In the genomic region with DNA sequence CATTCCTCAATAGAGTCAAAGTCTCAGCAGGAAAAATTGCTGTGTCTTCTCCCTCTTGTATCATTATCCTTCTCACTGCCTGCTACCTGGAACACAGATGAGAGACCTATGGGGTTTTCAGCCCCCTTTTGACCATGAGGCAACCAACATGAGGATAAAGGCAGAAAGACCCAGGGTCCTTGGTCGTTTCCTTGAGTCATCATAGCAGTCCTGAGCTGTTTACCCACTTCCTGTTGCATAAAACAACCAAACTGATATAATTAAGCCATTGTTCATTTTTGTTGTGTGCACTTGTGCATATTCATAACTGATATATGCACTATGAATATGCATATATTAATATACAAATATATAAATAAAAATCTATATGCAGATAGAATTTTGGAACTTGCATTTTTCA, we compare ENCODE assay signal across 28 cellular contexts.
A peak's percentile ranks its signal among the peaks of the same experiment; 100 is the strongest.
DNase-seq lines count a peak whose midpoint lies in the region; ATAC-seq and TF ChIP-seq lines count a peak whose summit lies in the region.
"Had no signal": no experiment of that assay in that cellular context is flagged by ENCODE, and none has a peak within 500 bp of the region (broad histone marks: within the 10 kb centered on the region; RNA-seq: fewer than 3 reads in every experiment).

No MANE protein-coding gene starts in this region.

- intact Hi-C loops in esophagus muscularis mucosa (cut with DNase I): no loop called here

- H3K27me3 ChIP-seq in esophagus muscularis mucosa: peaks cover 0 to 3% (median 0%) of the 10 kb centered on the region in 4 donors
- H3K27me3 ChIP-seq: ascending aorta, esophagus squamous epithelium, gastrocnemius medialis had no signal

- WGBS in esophagus muscularis mucosa: 45% methylated on average over 1 of the region's 1 CpG

- H3K36me3 ChIP-seq in esophagus muscularis mucosa: no peaks in the 10 kb centered on the region
- H3K36me3 ChIP-seq: ascending aorta, esophagus squamous epithelium, gastrocnemius medialis, HAP-1 had no signal

- H3K27ac ChIP-seq in esophagus muscularis mucosa (replicated peaks in 1 of 4): no peak overlapping the region
- H3K27ac ChIP-seq: ascending aorta, esophagus squamous epithelium, gastrocnemius medialis had no signal

- TF ChIP-seq POLR2A in NB4 (IDR thresholded peaks at IDR 0.05; ENCODE audit: extremely low read depth, insufficient read length) (no peak), esophagus muscularis mucosa (IDR thresholded peaks at IDR 0.05; ENCODE audit: low read depth) (no peak)

- no peaks in the 10 kb centered on the region for H3K9me3 ChIP-seq in esophagus muscularis mucosa
- H3K9me3 ChIP-seq: ascending aorta, esophagus squamous epithelium, gastrocnemius medialis, HAP-1 had no signal

- ATAC-seq in GM18502 (IDR thresholded peaks at IDR 0.05; ENCODE audit: poor library complexity, unreplicated experiment) (peak; percentile 42), GM19452 (IDR thresholded peaks at IDR 0.05; ENCODE audit: unreplicated experiment) (peak; percentile 53), HG03175 (IDR thresholded peaks at IDR 0.05; ENCODE audit: unreplicated experiment) (peak; percentile 39)
- ATAC-seq: activated CD4-positive, CD25-positive, alpha-beta regulatory T cell treated with anti-CD3 and anti-CD28 coated beads, Interleukin-2, amount 50 U/mL, for 24 hours; gastrocnemius medialis; naive thymus-derived CD8-positive, alpha-beta T cell; Panc1; T-cell had no signal

- H3K4me3 ChIP-seq in NB4 (ENCODE audit: low read depth, low read length): peak overlapping the region; percentile 41
- H3K4me3 ChIP-seq in esophagus muscularis mucosa: no peak overlapping the region
- H3K4me3 ChIP-seq: ascending aorta, esophagus squamous epithelium, gastrocnemius medialis, HAP-1 had no signal

- H3K4me1 ChIP-seq in esophagus muscularis mucosa: no peaks in the 10 kb centered on the region
- H3K4me1 ChIP-seq: ascending aorta, esophagus squamous epithelium, gastrocnemius medialis, HAP-1 had no signal

- TF ChIP-seq EP300 in esophagus muscularis mucosa (IDR thresholded peaks at IDR 0.05): no peak

- TF ChIP-seq CTCF in NB4 (IDR thresholded peaks at IDR 0.05; ENCODE audit: low read depth, low read length): no peak
- no peak for TF ChIP-seq CTCF in esophagus muscularis mucosa (IDR thresholded peaks at IDR 0.05)

- DNase-seq in NB4 (ENCODE audit: low read depth) (peak; percentile 91), COR-L47 (lab: John Stamatoyannopoulos, UW) (no peak), esophagus muscularis mucosa (ENCODE audit: extremely low spot score) (no peak), NCI-H82 (lab: John Stamatoyannopoulos, UW) (no peak)
- DNase-seq in activated CD4-positive, alpha-beta T cell treated with anti-CD3 and anti-CD28 coated beads, Interleukin-2, amount 50 U/mL, for 1 hour: no peak
- DNase-seq: activated CD4-positive, alpha-beta memory T cell treated with anti-CD3 and anti-CD28 coated beads, Interleukin-2, amount 10 ng/mL, durations not matched to agents 7 days and 5 days; activated effector memory CD4-positive, alpha-beta T cell treated with Interleukin-2 at 50 U/mL for 16 hours; activated naive CD8-positive, alpha-beta T cell treated with anti-CD3 and anti-CD28 coated beads for 36 hours; activated T-cell treated with anti-CD3 and anti-CD28 coated beads for 4 hours; endodermal cell; esophagus squamous epithelium; gastrocnemius medialis; GDM1; hypothalamus; midbrain; naive thymus-derived CD8-positive, alpha-beta T cell; NCI-H1417; NCI-H2081 treated with DMSO at 0.1 percent for 48 hours; NCI-H345; occipital lobe; T-cell had no signal
